ENCODE assay signal across 12 cellular contexts in genomic region chr13:59734393-59734792, GRCh38.
DNase-seq lines count a peak whose midpoint lies in the region; ATAC-seq, FAIRE-seq and TF ChIP-seq lines count a peak whose summit lies in the region.
"Had no signal": no experiment of that assay in that cellular context is flagged by ENCODE, and none has a peak within 500 bp of the region (broad histone marks: within the 10 kb centered on the region; RNA-seq: fewer than 3 reads in every experiment).

No MANE protein-coding gene starts in this region.

- TF ChIP-seq CTCF in left ventricle myocardium inferior (IDR thresholded peaks at IDR 0.05; ENCODE audit: borderline replicate concordance) (no peak), kidney (IDR thresholded peaks at IDR 0.05; ENCODE audit: borderline replicate concordance, extremely low read depth, insufficient read depth) (no peak)

- H3K27me3 ChIP-seq in left ventricle myocardium inferior (ENCODE audit: low read depth): no peaks in the 10 kb centered on the region
- H3K27me3 ChIP-seq: gastrocnemius medialis had no signal

- DNase-seq in NCI-H2171 treated with DMSO at 0.1 percent for 48 hours (lab: John Stamatoyannopoulos, UW) (peak; percentile 7), NCI-H2171 (lab: John Stamatoyannopoulos, UW) (no peak), memory B cell (ENCODE audit: low spot score in 2 of 2) (peak in 1 of 2 donors; percentile 0), left ventricle myocardium inferior (no peak), kidney (no peak), posterior cingulate gyrus (no peak)
- DNase-seq: anterior cingulate cortex, gastrocnemius medialis, NCI-H226 had no signal

- H3K27ac Mint-ChIP-seq in memory B cell: no peak overlapping the region

- no peak overlapping the region for H3K27ac ChIP-seq in left ventricle myocardium inferior (replicated peaks)
- no peak overlapping the region for H3K27ac ChIP-seq in kidney (ENCODE audit: low read depth in 2 of 2, low read length in 2 of 2)
- H3K27ac ChIP-seq: gastrocnemius medialis had no signal

- H3K4me1 Mint-ChIP-seq in memory B cell: peaks cover 5% of the 10 kb centered on the region

- H3K4me3 ChIP-seq in left ventricle myocardium inferior (no peak overlapping the region), kidney (ENCODE audit: low read length in 2 of 2) (no peak overlapping the region)
- H3K4me3 ChIP-seq: gastrocnemius medialis had no signal

- intact Hi-C loops in left ventricle myocardium inferior (cut with micrococcal nuclease) (no loop called here), kidney (cut with DNase I) (no loop called here), posterior cingulate gyrus (cut with DNase I) (no loop called here)

- ATAC-seq in GM21526 (IDR thresholded peaks at IDR 0.05; ENCODE audit: low FRiP score, unreplicated experiment) (peak; percentile 100), HG03280 (IDR thresholded peaks at IDR 0.05; ENCODE audit: unreplicated experiment) (peak; percentile 100), memory B cell (ENCODE audit: low read depth) (peak; percentile 87)
- ATAC-seq: gastrocnemius medialis had no signal

- no peaks in the 10 kb centered on the region for H3K27me3 Mint-ChIP-seq in memory B cell

- no peaks in the 10 kb centered on the region for H3K9me3 Mint-ChIP-seq in memory B cell
- H3K9me3 Mint-ChIP-seq: neural crest cell had no signal

- FAIRE-seq in kidney (lab: Jason Lieb, UNC): no peak

- peak overlapping the region; percentile 55 for H3K4me3 Mint-ChIP-seq in memory B cell
- H3K4me3 Mint-ChIP-seq: neural crest cell had no signal

- H3K9me3 ChIP-seq in left ventricle myocardium inferior (replicated peaks) (no peaks in the 10 kb centered on the region), kidney (ENCODE audit: control insufficient read depth in 1 of 2, low read length in 2 of 2) (no peaks in the 10 kb centered on the region)
- H3K9me3 ChIP-seq: gastrocnemius medialis had no signal

- no peaks in the 10 kb centered on the region for H3K36me3 Mint-ChIP-seq in memory B cell

- no peak overlapping the region for H3K9ac ChIP-seq in kidney (ENCODE audit: low read length in 2 of 2)

- no peaks in the 10 kb centered on the region for H3K4me1 ChIP-seq in left ventricle myocardium inferior
- no peaks in the 10 kb centered on the region for H3K4me1 ChIP-seq in kidney (ENCODE audit: control insufficient read depth in 1 of 2, insufficient read depth in 1 of 2, low read depth in 1 of 2, low read length in 2 of 2)
- H3K4me1 ChIP-seq: gastrocnemius medialis had no signal

- H3K36me3 ChIP-seq in left ventricle myocardium inferior (no peaks in the 10 kb centered on the region), kidney (ENCODE audit: control insufficient read depth in 1 of 2, insufficient read depth in 2 of 2, low read length in 2 of 2) (no peaks in the 10 kb centered on the region)
- H3K36me3 ChIP-seq: gastrocnemius medialis had no signal
